ENCODE assay signal across 8 cellular contexts in genomic region chr1:146036241-146036989, GRCh38. TPM values are rescaled to one million over a fixed set of nuclear protein-coding genes. Genes with fewer than 3 reads are reported as not detected.
DNase-seq lines count a peak whose midpoint lies in the region; ATAC-seq and TF ChIP-seq lines count a peak whose summit lies in the region.

No MANE protein-coding gene starts in this region.

- no peaks in the 10 kb centered on the region for H3K9me3 ChIP-seq in body of pancreas

- WGBS in body of pancreas, 2 donors, result 4 to 6% methylated on average over 10 of the region's 10 CpGs

- peak overlapping the region; percentile 99 for H3K4me3 Mint-ChIP-seq in mesothelial cell of epicardium

- no peak for TF ChIP-seq CTCF in body of pancreas (IDR thresholded peaks at IDR 0.05)
- no peak for TF ChIP-seq CTCF in mesothelial cell of epicardium (IDR thresholded peaks at IDR 0.05; ENCODE audit: unreplicated experiment)

- no peak overlapping the region for H3K4me3 ChIP-seq in body of pancreas

- no peaks in the 10 kb centered on the region for H3K9me3 Mint-ChIP-seq in mesothelial cell of epicardium

- H3K27me3 Mint-ChIP-seq in mesothelial cell of epicardium (ENCODE audit: low read depth), result peaks cover 6% of the 10 kb centered on the region

- no peaks in the 10 kb centered on the region for H3K27me3 ChIP-seq in body of pancreas

- no peaks in the 10 kb centered on the region for H3K36me3 ChIP-seq in body of pancreas (replicated peaks in 1 of 2; ENCODE audit: insufficient read depth in 1 of 2, low read depth in 2 of 2)

- intact Hi-C loops in body of pancreas (cut with DNase I), result no loop called here

- ATAC-seq in body of pancreas (no peak), HG02678 (IDR thresholded peaks at IDR 0.05; ENCODE audit: unreplicated experiment) (no peak), GM18519 (IDR thresholded peaks at IDR 0.05; ENCODE audit: low FRiP score, unreplicated experiment) (no peak)

- H3K4me1 ChIP-seq in body of pancreas, result peaks cover 41% of the 10 kb centered on the region

- peak overlapping the region; percentile 98 for H3K27ac Mint-ChIP-seq in mesothelial cell of epicardium

- H3K27ac ChIP-seq in body of pancreas, result peak overlapping the region; percentile 19 to 94 (median 90)

- DNase-seq in NCI-H1694 treated with DMSO at 0.1 percent for 48 hours (lab: John Stamatoyannopoulos, UW) (peak; percentile 93), NCI-H1694 (lab: John Stamatoyannopoulos, UW) (no peak), NAMALWA (ENCODE audit: low spot score) (peak; percentile 91), body of pancreas (no peak), mesothelial cell of epicardium (ENCODE audit: low spot score in 2 of 2, unreplicated experiment in 2 of 2) (no peak)
- no peak for DNase-seq in stimulated activated CD4-positive, alpha-beta T cell treated with anti-CD3 and anti-CD28 coated beads, Interleukin-12 subunit alpha, Interleukin-12 subunit beta, amount 100 ng/mL, for 4 hours

- no peak for TF ChIP-seq POLR2A in body of pancreas (IDR thresholded peaks at IDR 0.05)

- peaks cover 7% of the 10 kb centered on the region for H3K4me1 Mint-ChIP-seq in mesothelial cell of epicardium

- H3K36me3 Mint-ChIP-seq in mesothelial cell of epicardium, result no peaks in the 10 kb centered on the region

RNA-seq across cellular contexts. Expression of gene HJV, which starts 14.9 kb away (rescaled TPM):
- not detected for total RNA-seq in body of pancreas
- not detected in 3 replicates for total RNA-seq in mesothelial cell of epicardium

RNA-seq across cellular contexts. Expression of gene TXNIP, which starts 40.0 kb away (rescaled TPM):
- total RNA-seq in body of pancreas (100 to 1,000 TPM; 414 to 820 TPM), mesothelial cell of epicardium (125 to 129 TPM (median 129 TPM) in 3 replicates)

Comparison
In these comparisons a context has a peak if more than half of its experiments do, and no peak if none do; other contexts are left out.
1. DNase-seq: peak in NCI-H1694 treated with DMSO at 0.1 percent for 48 hours (single experiment) and NAMALWA (single experiment); none in NCI-H1694 (single experiment), body of pancreas (0 of 4), mesothelial cell of epicardium (0 of 2) and stimulated activated CD4-positive, alpha-beta T cell treated with anti-CD3 and anti-CD28 coated beads, Interleukin-12 subunit alpha, Interleukin-12 subunit beta, amount 100 ng/mL, for 4 hours (single experiment).